ENCODE assay signal across 26 cellular contexts in genomic region chr11:123253909-123254308, GRCh38. TPM values are rescaled to one million over a fixed set of nuclear protein-coding genes. Genes with fewer than 3 reads are reported as not detected.
DNase-seq lines count a peak whose midpoint lies in the region; ATAC-seq, FAIRE-seq and TF ChIP-seq lines count a peak whose summit lies in the region.
"Had no signal": no experiment of that assay in that cellular context is flagged by ENCODE, and none has a peak within 500 bp of the region (broad histone marks: within the 10 kb centered on the region; RNA-seq: fewer than 3 reads in every experiment).

No MANE protein-coding gene starts in this region.

- no peak for TF ChIP-seq RAD21 in IMR-90 (IDR thresholded peaks at IDR 0.05; ENCODE audit: low read length)

- FAIRE-seq in H54 (lab: Jason Lieb, UNC): no peak
- FAIRE-seq: frontal cortex, GM12891, HepG2 had no signal

- no CpG with 5 or more reads among the region's 3 CpGs for WGBS in IMR-90 (ENCODE audit: extremely low coverage in 2 of 2, insufficient read length in 1 of 2), 2 experiments

- H3K4me2 ChIP-seq in IMR-90 (ENCODE audit: low read depth, low read length): no peak overlapping the region

- H2BK5ac ChIP-seq in IMR-90 (ENCODE audit: low read depth, low read length, poor library complexity, severe bottlenecking): peak overlapping the region; percentile 12

- ATAC-seq in IMR-90 (ENCODE audit: low read depth): peak; percentile 81
- ATAC-seq: activated CD8-positive, alpha-beta T cell treated with anti-CD3 and anti-CD28 coated beads, Interleukin-2, amount 10 ng/mL, durations not matched to agents 7 days and 5 days; HepG2; T-helper 17 cell had no signal

- no peak overlapping the region for H2BK15ac ChIP-seq in IMR-90 (ENCODE audit: low read depth, low read length)

- H4K91ac ChIP-seq in IMR-90 (ENCODE audit: insufficient read depth, low read depth, low read length): no peak overlapping the region

- H3K23ac ChIP-seq in IMR-90 (ENCODE audit: low read depth, low read length): no peak overlapping the region

- H3K36me3 ChIP-seq in IMR-90 (ENCODE audit: control insufficient read depth, insufficient read depth, low read length): no peaks in the 10 kb centered on the region
- H3K36me3 ChIP-seq: transverse colon had no signal

- in situ Hi-C loops in IMR-90 (cut with MboI; ENCODE audit: low sequenced_read_pairs) (loop anchor here (25.0 kb wide), 1 partner anchor 392 kb away; no protein-coding TSS in a partner anchor), ACHN (cut with HindIII; ENCODE audit: low pct_ligation_motif_present, low pct_unique_long_range_greater_than_20kb, low sequenced_read_pairs) (no loop called here)

- POLR2A ChIA-PET in IMR-90 (lab: Charles Lee; ENCODE audit: unreplicated experiment): interaction anchor here (0.5 to 1.0 kb wide), 3 partner anchors 59 to 192 kb away, joined by 3 to 12 read pairs (median 3); partner anchors contain the start of gene HSPA8

- no peak overlapping the region for H2BK20ac ChIP-seq in IMR-90 (ENCODE audit: low read depth, low read length)

- no peak overlapping the region for H3K56ac ChIP-seq in IMR-90 (ENCODE audit: extremely low read depth, insufficient read depth, low read length)

- no peak overlapping the region for H3K14ac ChIP-seq in IMR-90 (replicated peaks; ENCODE audit: low read depth, low read length)

- intact Hi-C loops in IMR-90 (cut with micrococcal nuclease): loop anchor here (5.0 kb wide), 1 partner anchor 223 kb away; no protein-coding TSS in a partner anchor

- H2BK120ac ChIP-seq in IMR-90 (ENCODE audit: low read depth, low read length): no peak overlapping the region

- no peaks in the 10 kb centered on the region; the same call in 1 of the 2 replicates for H4K20me1 ChIP-seq in IMR-90 (ENCODE audit: insufficient read depth, low read length)

- no peak overlapping the region for H4K8ac ChIP-seq in IMR-90 (ENCODE audit: low read depth in 2 of 2, low read length in 2 of 2)

- CTCF ChIA-PET in IMR-90 (lab: Yijun Ruan, JAX): interaction anchor here (1.3 kb wide), 1 partner anchor 89 kb away, joined by 3 read pairs; no protein-coding TSS in a partner anchor

- peaks cover 23% of the 10 kb centered on the region for H3K4me1 ChIP-seq in IMR-90 (ENCODE audit: control insufficient read depth, insufficient read depth, low read length)
- H3K4me1 ChIP-seq: Caco-2, parathyroid adenoma had no signal

- no peak overlapping the region for H2AK9ac ChIP-seq in IMR-90 (replicated peaks; ENCODE audit: low read depth, low read length, poor library complexity)

- peak overlapping the region; percentile 68; the same call in 1 of the 2 replicates for H3K18ac ChIP-seq in IMR-90 (ENCODE audit: low read depth, low read length)

- dilution Hi-C loops in IMR-90 (cut with HindIII; ENCODE audit: low sequenced_read_pairs, unreplicated experiment): loop anchor here (25.0 kb wide), 1 partner anchor 142 kb away; no protein-coding TSS in a partner anchor

- peak overlapping the region; percentile 28; the same call in 1 of the 2 replicates for H3K27ac ChIP-seq in IMR-90 (ENCODE audit: insufficient read depth, low read length)
- H3K27ac ChIP-seq: C4-2B, parathyroid adenoma, SK-N-MC, transverse colon had no signal

- TF ChIP-seq CTCF in AG09319 (IDR thresholded peaks at IDR 0.05; ENCODE audit: low read depth, low read length): no peak
- TF ChIP-seq CTCF in IMR-90 (conservative IDR thresholded peaks at IDR 0.05; ENCODE audit: low read depth, low read length): no peak
- TF ChIP-seq CTCF in foreskin fibroblast (IDR thresholded peaks at IDR 0.05; ENCODE audit: low read depth, low read length): no peak

- no peak overlapping the region for H2AK5ac ChIP-seq in IMR-90 (ENCODE audit: low read depth, low read length)

- TF ChIP-seq POLR2A in IMR-90 (IDR thresholded peaks at IDR 0.05; ENCODE audit: low read depth, low read length) (no peak), H54 (IDR thresholded peaks at IDR 0.05; ENCODE audit: low read depth, low read length) (no peak)

- H3K4ac ChIP-seq in IMR-90 (ENCODE audit: low read depth, low read length): no peak overlapping the region

- H3K27me3 ChIP-seq in IMR-90 (ENCODE audit: control insufficient read depth, insufficient read depth, low read length): no peaks in the 10 kb centered on the region; the same call in 1 of the 2 replicates
- H3K27me3 ChIP-seq: transverse colon had no signal

- no peaks in the 10 kb centered on the region for H3K79me1 ChIP-seq in IMR-90 (ENCODE audit: low read depth in 1 of 2, low read length in 2 of 2)

- peak; percentile 65 for DNase-seq in AG09319 (ENCODE audit: extremely low read depth, low read depth)
- peak; percentile 87 for DNase-seq in IMR-90
- DNase-seq in cerebellar cortex (ENCODE audit: low spot score): peak; percentile 96
- peak; percentile 56 to 63 for DNase-seq in foreskin fibroblast
- DNase-seq in H54 (ENCODE audit: insufficient read length, low spot score): no peak
- DNase-seq in effector CD4-positive, alpha-beta T cell: no peak
- DNase-seq in ACHN: no peak
- DNase-seq in SHP77 treated with DMSO at 0.1 percent for 48 hours (lab: John Stamatoyannopoulos, UW): no peak
- DNase-seq: activated CD4-positive, alpha-beta T cell treated with anti-CD3 and anti-CD28 coated beads for 1 hour; activated CD8-positive, alpha-beta T cell treated with anti-CD3 and anti-CD28 coated beads, Interleukin-2, amount 10 ng/mL, durations not matched to agents 7 days and 5 days; Caco-2; central memory CD4-positive, alpha-beta T cell; HFFc6; mammary epithelial cell; NCI-H1092; NCI-H187; NCI-H748 treated with DMSO at 0.1 percent for 48 hours; T-helper 17 cell; transverse colon had no signal

- H3K9me3 ChIP-seq in IMR-90 (ENCODE audit: control insufficient read depth, insufficient read depth, low read length): peaks cover 4% of the 10 kb centered on the region; the same call in 1 of the 2 replicates
- H3K9me3 ChIP-seq: transverse colon had no signal

- H3K9ac ChIP-seq in IMR-90 (ENCODE audit: low read depth, low read length): no peak overlapping the region
- H3K9ac ChIP-seq: parathyroid adenoma had no signal

- H2AFZ ChIP-seq in IMR-90 (replicated peaks; ENCODE audit: low read length, poor library complexity): no peak overlapping the region
- H2AFZ ChIP-seq: parathyroid adenoma had no signal

- peaks cover 8% of the 10 kb centered on the region for H3K9me1 ChIP-seq in IMR-90 (ENCODE audit: insufficient read depth, low read length)

- H4K5ac ChIP-seq in IMR-90 (ENCODE audit: low read depth, low read length): no peak overlapping the region

- no TSS peak for BruUV-seq in IMR-90 (replicated peaks; lab: Mats Ljungman, UMichigan)

- H3K4me3 ChIP-seq in IMR-90 (ENCODE audit: insufficient read depth, low read depth, low read length): no peak overlapping the region
- H3K4me3 ChIP-seq in foreskin fibroblast (ENCODE audit: low read depth in 1 of 2, low read length in 2 of 2): no peak overlapping the region
- H3K4me3 ChIP-seq: SK-N-MC, transverse colon had no signal

TF ChIP-seq in IMR-90, 13 proteins besides CTCF, POLR2A, EP300 and RAD21:
- TF ChIP-seq MAFK (IDR thresholded peaks at IDR 0.05; ENCODE audit: low read depth, low read length) (no peak), RFX5 (IDR thresholded peaks at IDR 0.05; ENCODE audit: low read depth, low read length) (no peak), CEBPB (IDR thresholded peaks at IDR 0.05; ENCODE audit: low read depth, low read length) (no peak), USF2 (IDR thresholded peaks at IDR 0.05; ENCODE audit: low read depth, low read length) (no peak), NFE2L2 (IDR thresholded peaks at IDR 0.05; ENCODE audit: low read depth, low read length) (no peak), ELK1 (IDR thresholded peaks at IDR 0.05; ENCODE audit: borderline replicate concordance, low read depth, low read length) (no peak), BHLHE40 (IDR thresholded peaks at IDR 0.05; ENCODE audit: low read depth, low read length) (no peak), FOS (IDR thresholded peaks at IDR 0.05; ENCODE audit: low read depth, low read length) (no peak), SMC3 (IDR thresholded peaks at IDR 0.05; ENCODE audit: low read depth, low read length) (no peak), MAZ (IDR thresholded peaks at IDR 0.05; ENCODE audit: borderline replicate concordance, low read depth, low read length) (no peak), CHD1 (IDR thresholded peaks at IDR 0.05; ENCODE audit: low read depth, low read length) (no peak), MXI1 (IDR thresholded peaks at IDR 0.05; ENCODE audit: borderline replicate concordance, low read depth, low read length) (no peak), RCOR1 (IDR thresholded peaks at IDR 0.05; ENCODE audit: insufficient replicate concordance, low read length) (no peak)
TF ChIP-seq in IMR-90: peak in this region for 0.

RNA-seq across cellular contexts. Expression of gene CLMP, which starts 58.9 kb away (rescaled TPM):
- total RNA-seq in IMR-90 (2012; rRNA removed): 54.7 and 56.1 TPM in 2 replicates
- polyA plus RNA-seq in IMR-90 (2012; rRNA removed): 78.9 and 95.7 TPM in 2 replicates
- 50.5 and 121 TPM in 2 replicates for polyA plus RNA-seq in IMR-90 (2012; cell fraction: cytosol; rRNA removed)
- 20.7 and 92.9 TPM in 2 replicates for polyA plus RNA-seq in IMR-90 (2012; cell fraction: nucleus; rRNA removed; ENCODE audit: low replicate concordance)
- total RNA-seq: HepG2 had no signal
- polyA plus RNA-seq: HepG2, neural cell had no signal

Comparison
In these comparisons a context has a peak if more than half of its experiments do, and no peak if none do; other contexts are left out.
1. DNase-seq: peak in AG09319 (single experiment), IMR-90 (single experiment), cerebellar cortex (single experiment) and foreskin fibroblast (2 of 2); none in H54 (single experiment), effector CD4-positive, alpha-beta T cell (single experiment), ACHN (single experiment) and SHP77 treated with DMSO at 0.1 percent for 48 hours (single experiment).